Comparison of ENCODE assay signal across 10 cellular contexts in genomic region chr19:44749318-44749717, GRCh38. TPM values are rescaled to one million over a fixed set of nuclear protein-coding genes. Genes with fewer than 3 reads are reported as not detected.
DNase-seq lines count a peak whose midpoint lies in the region; ATAC-seq and TF ChIP-seq lines count a peak whose summit lies in the region.
"Had no signal": no experiment of that assay in that cellular context is flagged by ENCODE, and none has a peak within 500 bp of the region (broad histone marks: within the 10 kb centered on the region; RNA-seq: fewer than 3 reads in every experiment).

No MANE protein-coding gene starts in this region.

- H3K4me3 ChIP-seq in body of pancreas (peak overlapping the region; percentile 54 to 65), upper lobe of left lung (peak overlapping the region; percentile 62 to 86 (median 74))

- TF ChIP-seq EP300 in upper lobe of left lung (IDR thresholded peaks at IDR 0.05): no peak

- ATAC-seq in body of pancreas: no peak
- no peak for ATAC-seq in memory B cell (ENCODE audit: low read depth)
- no peak for ATAC-seq in upper lobe of left lung (ENCODE audit: low FRiP score in 2 of 2)
- ATAC-seq in GM19023 (IDR thresholded peaks at IDR 0.05; ENCODE audit: unreplicated experiment): no peak
- no peak for ATAC-seq in HG02678 (IDR thresholded peaks at IDR 0.05; ENCODE audit: unreplicated experiment)

- H3K9me3 Mint-ChIP-seq in activated naive CD4-positive, alpha-beta T cell treated with anti-CD3 and anti-CD28 coated beads, Interleukin-2, amount 10 ng/mL, durations not matched to agents 7 days and 5 days: no peaks in the 10 kb centered on the region
- no peaks in the 10 kb centered on the region for H3K9me3 Mint-ChIP-seq in memory B cell

- H3K27me3 ChIP-seq in body of pancreas (no peaks in the 10 kb centered on the region), upper lobe of left lung (no peaks in the 10 kb centered on the region)

- H3K4me3 Mint-ChIP-seq in activated naive CD4-positive, alpha-beta T cell treated with anti-CD3 and anti-CD28 coated beads, Interleukin-2, amount 10 ng/mL, durations not matched to agents 7 days and 5 days: peak overlapping the region; percentile 91
- peak overlapping the region; percentile 94 for H3K4me3 Mint-ChIP-seq in memory B cell

- peaks cover 0 to 2% of the 10 kb centered on the region in 2 donors for H3K36me3 ChIP-seq in body of pancreas (replicated peaks in 1 of 2; ENCODE audit: insufficient read depth in 1 of 2, low read depth in 2 of 2)
- peaks cover 0 to 26% (median 11%) of the 10 kb centered on the region in 4 donors for H3K36me3 ChIP-seq in upper lobe of left lung

- WGBS in body of pancreas, 2 donors: 5 to 19% methylated on average over 2 of the region's 2 CpGs
- WGBS in upper lobe of left lung, 2 donors: 23 to 29% methylated on average over 2 of the region's 2 CpGs

- DNase-seq in activated naive CD4-positive, alpha-beta T cell treated with anti-CD3 and anti-CD28 coated beads, Interleukin-2, amount 10 ng/mL, durations not matched to agents 7 days and 5 days: no peak
- no peak for DNase-seq in activated naive CD4-positive, alpha-beta T cell treated with Interleukin-2 at 50 U/mL for 16 hours
- DNase-seq in body of pancreas (no peak), memory B cell (ENCODE audit: low spot score in 2 of 2) (peak in 1 of 2 donors; percentile 37), upper lobe of left lung (no peak), NCI-H146 (lab: John Stamatoyannopoulos, UW) (no peak)
- DNase-seq: activated gamma-delta T cell had no signal

- H3K27ac Mint-ChIP-seq in activated naive CD4-positive, alpha-beta T cell treated with anti-CD3 and anti-CD28 coated beads, Interleukin-2, amount 10 ng/mL, durations not matched to agents 7 days and 5 days: peak overlapping the region; percentile 87
- peak overlapping the region; percentile 99 for H3K27ac Mint-ChIP-seq in memory B cell

- H3K27ac ChIP-seq in body of pancreas: peak overlapping the region; percentile 78 to 98 (median 94)
- peak overlapping the region; percentile 94 to 98 (median 98) for H3K27ac ChIP-seq in upper lobe of left lung

- H3K27me3 Mint-ChIP-seq in activated naive CD4-positive, alpha-beta T cell treated with anti-CD3 and anti-CD28 coated beads, Interleukin-2, amount 10 ng/mL, durations not matched to agents 7 days and 5 days: peaks cover 31% of the 10 kb centered on the region
- H3K27me3 Mint-ChIP-seq in memory B cell: no peaks in the 10 kb centered on the region

- no peaks in the 10 kb centered on the region for H3K9me3 ChIP-seq in body of pancreas
- H3K9me3 ChIP-seq in upper lobe of left lung: no peaks in the 10 kb centered on the region

- H3K4me1 Mint-ChIP-seq in activated naive CD4-positive, alpha-beta T cell treated with anti-CD3 and anti-CD28 coated beads, Interleukin-2, amount 10 ng/mL, durations not matched to agents 7 days and 5 days: peaks cover 78% of the 10 kb centered on the region
- peaks cover 70% of the 10 kb centered on the region for H3K4me1 Mint-ChIP-seq in memory B cell

- CTCF ChIA-PET in activated naive CD4-positive, alpha-beta T cell treated with anti-CD3 and anti-CD28 coated beads, Interleukin-2, amount 10 ng/mL, durations not matched to agents 7 days and 5 days (lab: Charles Lee): interaction anchor here (0.6 to 1.9 kb wide), 4 partner anchors 21 to 60 kb away, joined by 3 to 15 read pairs (median 6); no protein-coding TSS in a partner anchor

- TF ChIP-seq POLR2A in body of pancreas (IDR thresholded peaks at IDR 0.05): no peak
- no peak for TF ChIP-seq POLR2A in upper lobe of left lung (IDR thresholded peaks at IDR 0.05)

- intact Hi-C loops in body of pancreas (cut with DNase I): no loop called here

- H3K36me3 Mint-ChIP-seq in activated naive CD4-positive, alpha-beta T cell treated with anti-CD3 and anti-CD28 coated beads, Interleukin-2, amount 10 ng/mL, durations not matched to agents 7 days and 5 days: peaks cover 38% of the 10 kb centered on the region
- H3K36me3 Mint-ChIP-seq in memory B cell: peaks cover 4% of the 10 kb centered on the region

- peaks cover 84% of the 10 kb centered on the region for H3K4me1 ChIP-seq in body of pancreas
- H3K4me1 ChIP-seq in upper lobe of left lung: peaks cover 61 to 92% (median 74%) of the 10 kb centered on the region in 4 donors

- TF ChIP-seq CTCF in body of pancreas (IDR thresholded peaks at IDR 0.05) (no peak), upper lobe of left lung (IDR thresholded peaks at IDR 0.05) (no peak)

RNA-seq across cellular contexts. Expression of gene BCL3, which starts 0.8 kb away (rescaled TPM):
- total RNA-seq in body of pancreas: 10 to 100 TPM; 26.2 to 72.5 TPM
- 100 to 1,000 TPM in 2 of 6 donors, 10 to 100 TPM in 4; 31.1 to 114 (median 71.6) TPM for total RNA-seq in upper lobe of left lung

RNA-seq across cellular contexts. Expression of gene CBLC, which starts 28.4 kb away (rescaled TPM):
- total RNA-seq in body of pancreas: 10 to 100 TPM; 18.5 to 23.6 TPM
- total RNA-seq in upper lobe of left lung: 10 to 100 TPM in 1 of 6 donors, 1 to 10 TPM in 5; 2.9 to 10.5 (median 4.5) TPM
- total RNA-seq: Daoy had no signal

RNA-seq across cellular contexts. Expression of gene CEACAM16, which starts 50.4 kb away (rescaled TPM):
- total RNA-seq in body of pancreas (1 to 10 TPM in 1 of 2 donors, under 1 TPM in 1; 0.33 to 1.3 TPM), upper lobe of left lung (not detected)
- total RNA-seq: Daoy had no signal

RNA-seq across cellular contexts. Expression of gene BCAM, which starts 59.6 kb away (rescaled TPM):
- total RNA-seq in body of pancreas (10 to 100 TPM; 89.2 to 89.3 TPM), upper lobe of left lung (100 to 1,000 TPM; 246 to 557 (median 274) TPM)
